In the genomic region with DNA sequence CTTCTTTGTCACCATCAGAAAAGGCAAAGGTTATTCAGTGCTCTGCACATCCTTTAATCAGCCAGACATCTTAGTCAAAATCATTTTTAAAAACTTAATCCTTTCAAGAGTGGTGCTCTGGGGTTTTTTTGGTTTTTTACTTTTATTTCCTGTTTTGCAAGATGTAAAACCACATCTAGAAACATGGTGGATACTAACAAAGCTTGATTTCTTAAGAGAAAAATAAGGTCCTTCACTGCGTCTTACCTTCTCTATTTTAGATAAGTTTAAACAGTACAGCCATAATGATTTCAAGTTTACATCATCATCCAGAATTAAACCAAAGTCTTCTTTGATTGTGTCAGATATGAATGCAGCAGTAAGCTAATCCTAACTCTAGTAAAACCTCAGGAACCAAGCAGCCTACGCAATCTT, we compare ENCODE assay signal across 1 cellular context.
TF ChIP-seq lines count a peak whose summit lies in the region.

No MANE protein-coding gene starts in this region.

TF ChIP-seq in WTC11, 78 proteins besides CTCF, POLR2A, EP300 and RAD21 (continued from another document):
- TF ChIP-seq, protein P1, sequence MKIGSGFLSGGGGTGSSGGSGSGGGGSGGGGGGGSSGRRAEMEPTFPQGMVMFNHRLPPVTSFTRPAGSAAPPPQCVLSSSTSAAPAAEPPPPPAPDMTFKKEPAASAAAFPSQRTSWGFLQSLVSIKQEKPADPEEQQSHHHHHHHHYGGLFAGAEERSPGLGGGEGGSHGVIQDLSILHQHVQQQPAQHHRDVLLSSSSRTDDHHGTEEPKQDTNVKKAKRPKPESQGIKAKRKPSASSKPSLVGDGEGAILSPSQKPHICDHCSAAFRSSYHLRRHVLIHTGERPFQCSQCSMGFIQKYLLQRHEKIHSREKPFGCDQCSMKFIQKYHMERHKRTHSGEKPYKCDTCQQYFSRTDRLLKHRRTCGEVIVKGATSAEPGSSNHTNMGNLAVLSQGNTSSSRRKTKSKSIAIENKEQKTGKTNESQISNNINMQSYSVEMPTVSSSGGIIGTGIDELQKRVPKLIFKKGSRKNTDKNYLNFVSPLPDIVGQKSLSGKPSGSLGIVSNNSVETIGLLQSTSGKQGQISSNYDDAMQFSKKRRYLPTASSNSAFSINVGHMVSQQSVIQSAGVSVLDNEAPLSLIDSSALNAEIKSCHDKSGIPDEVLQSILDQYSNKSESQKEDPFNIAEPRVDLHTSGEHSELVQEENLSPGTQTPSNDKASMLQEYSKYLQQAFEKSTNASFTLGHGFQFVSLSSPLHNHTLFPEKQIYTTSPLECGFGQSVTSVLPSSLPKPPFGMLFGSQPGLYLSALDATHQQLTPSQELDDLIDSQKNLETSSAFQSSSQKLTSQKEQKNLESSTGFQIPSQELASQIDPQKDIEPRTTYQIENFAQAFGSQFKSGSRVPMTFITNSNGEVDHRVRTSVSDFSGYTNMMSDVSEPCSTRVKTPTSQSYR (CRISPR knock-in tag; IDR thresholded peaks at IDR 0.05): no peak
- no peak for TF ChIP-seq FOXP1 (CRISPR knock-in tag; IDR thresholded peaks at IDR 0.05; ENCODE audit: borderline replicate concordance)
